Comparison of ENCODE assay signal across 24 cellular contexts in the genomic region with DNA sequence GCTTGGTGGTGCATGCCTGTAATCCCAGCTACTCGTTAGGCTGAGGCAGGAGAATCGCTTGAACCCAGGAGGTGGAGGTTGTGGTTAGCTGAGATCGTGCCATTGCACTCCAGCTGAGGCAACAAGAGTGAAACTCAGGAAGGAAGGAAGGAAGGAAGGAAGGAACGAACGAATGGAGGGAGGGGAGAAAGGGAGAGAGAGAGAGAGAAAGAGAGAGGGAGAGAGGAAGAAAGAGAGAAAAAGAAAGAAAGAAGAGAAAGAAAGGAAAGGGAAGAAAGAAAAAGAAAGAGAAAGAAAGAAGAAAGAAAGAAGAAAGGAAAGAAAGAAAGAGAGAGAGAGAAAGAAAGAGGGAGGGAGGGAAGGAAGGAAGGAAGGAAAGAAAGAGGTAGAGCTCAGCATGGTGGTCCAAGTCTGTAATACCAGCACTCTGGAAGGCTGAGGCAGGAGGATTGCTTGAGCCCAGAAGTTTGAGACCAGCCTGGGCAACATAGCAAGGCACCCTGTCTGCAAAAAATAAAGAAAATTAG.
"Had no signal": no experiment of that assay in that cellular context is flagged by ENCODE, and none has a peak within 500 bp of the region (broad histone marks: within the 10 kb centered on the region; RNA-seq: fewer than 3 reads in every experiment).

No MANE protein-coding gene starts in this region.

- H3K9me3 ChIP-seq: left ventricle myocardium inferior, neutrophil, right atrium auricular region, right lobe of liver, stomach, testis, thyroid gland, transverse colon, upper lobe of left lung had no signal

- H3K4me1 Mint-ChIP-seq: memory B cell; nephron progenitor cell; neural progenitor cell; stimulated activated memory B cell treated with anti-CD40 and anti-IgM and Interleukin-4, amounts not matched to agents 10 μg/mL and 1 μg/mL and 100 μg/mL, for 72 hours had no signal

- H3K79me2 ChIP-seq: parathyroid adenoma had no signal

- H3K9ac ChIP-seq: neural progenitor cell, parathyroid adenoma had no signal

- H3K36me3 ChIP-seq: left ventricle myocardium inferior, neural progenitor cell, neutrophil, right atrium auricular region, right lobe of liver, stomach, thyroid gland, transverse colon, upper lobe of left lung had no signal

- H3K27ac ChIP-seq: left ventricle myocardium inferior, neural progenitor cell, neutrophil, parathyroid adenoma, right atrium auricular region, right lobe of liver, stomach, testis, thyroid gland, transverse colon, upper lobe of left lung had no signal

- H3K4me1 ChIP-seq: left ventricle myocardium inferior, neural progenitor cell, parathyroid adenoma, right atrium auricular region, right lobe of liver, stomach, testis, thyroid gland, transverse colon, upper lobe of left lung had no signal

- H3K27me3 ChIP-seq: neural progenitor cell, neutrophil, right atrium auricular region, right lobe of liver, stomach, testis, thyroid gland, transverse colon, upper lobe of left lung had no signal

- H3K4me3 Mint-ChIP-seq: memory B cell; nephron progenitor cell; neural progenitor cell; stimulated activated memory B cell treated with anti-CD40 and anti-IgM and Interleukin-4, amounts not matched to agents 10 μg/mL and 1 μg/mL and 100 μg/mL, for 72 hours had no signal

- H3K4me2 ChIP-seq: neural progenitor cell, smooth muscle cell had no signal

- ATAC-seq: naive thymus-derived CD8-positive, alpha-beta T cell; right lobe of liver; stimulated activated memory B cell treated with anti-CD40 and anti-IgM and Interleukin-4, amounts not matched to agents 10 μg/mL and 1 μg/mL and 100 μg/mL, for 72 hours; stimulated activated naive CD8-positive, alpha-beta T cell treated with anti-CD3 and anti-CD28 coated beads, Interleukin-15, Interleukin-2, amounts not matched to agents 100 U/mL and 50 U/mL, for 24 hours had no signal

- H3K36me3 Mint-ChIP-seq: memory B cell; neural progenitor cell; stimulated activated memory B cell treated with anti-CD40 and anti-IgM and Interleukin-4, amounts not matched to agents 10 μg/mL and 1 μg/mL and 100 μg/mL, for 72 hours had no signal

- H3K9me3 Mint-ChIP-seq: memory B cell, nephron progenitor cell, neural progenitor cell had no signal

- H3K27ac Mint-ChIP-seq: memory B cell; nephron progenitor cell; neural progenitor cell; stimulated activated memory B cell treated with anti-CD40 and anti-IgM and Interleukin-4, amounts not matched to agents 10 μg/mL and 1 μg/mL and 100 μg/mL, for 72 hours had no signal

- H3K4me3 ChIP-seq: left ventricle myocardium inferior, lung, neural progenitor cell, right atrium auricular region, right lobe of liver, smooth muscle cell, stomach, testis, thyroid gland, transverse colon, upper lobe of left lung had no signal

- H2AFZ ChIP-seq: neural progenitor cell, parathyroid adenoma had no signal

- DNase-seq: islet precursor cell; left ventricle myocardium inferior; naive thymus-derived CD8-positive, alpha-beta T cell; nephron progenitor cell; occipital lobe; right lobe of liver; stimulated activated CD4-positive, alpha-beta T cell treated with anti-CD3 and anti-CD28 coated beads, Interleukin-1b, Interleukin-23, amount 100 ng/mL, for 48 hours; stimulated activated CD4-positive, alpha-beta T cell treated with anti-CD3 and anti-CD28 coated beads, Interleukin-2, amount 100 ng/mL, for 48 hours; stimulated activated CD4-positive, alpha-beta T cell treated with anti-CD3 and anti-CD28 coated beads, Interleukin-4, amount 100 ng/mL, for 4 hours; stimulated activated CD8-positive, alpha-beta memory T cell treated with anti-CD3 and anti-CD28 coated beads, Interleukin-4, amount 100 ng/mL, for 48 hours; stimulated activated naive CD8-positive, alpha-beta T cell treated with anti-CD3 and anti-CD28 coated beads, Interleukin-15, Interleukin-2, amounts not matched to agents 100 U/mL and 50 U/mL, for 24 hours; stomach; testis; thyroid gland; transverse colon; upper lobe of left lung had no signal
